ENCODE assay signal across 1 cellular context in genomic region chr14:104677506-104678332, GRCh38.
TF ChIP-seq lines count a peak whose summit lies in the region.

No MANE protein-coding gene starts in this region.

TF ChIP-seq in HEK293, 187 proteins besides CTCF, POLR2A, EP300 and RAD21 (continued from another document and continues in another):
- TF ChIP-seq PRDM4 (tag by site-specific recombination; IDR thresholded peaks at IDR 0.05) (no peak), ZBTB8A (tag by site-specific recombination; IDR thresholded peaks at IDR 0.05) (peak; percentile 94), ZBTB10 (tag by site-specific recombination; IDR thresholded peaks at IDR 0.05) (peak; percentile 83), ZNF76 (tag by site-specific recombination; IDR thresholded peaks at IDR 0.05; ENCODE audit: borderline replicate concordance, low read depth) (peak; percentile 79), ZNF660 (tag by site-specific recombination; IDR thresholded peaks at IDR 0.05) (peak; percentile 74; the same call in 1 of the 2 replicates), ZNF529 (tag by site-specific recombination; IDR thresholded peaks at IDR 0.05; ENCODE audit: insufficient replicate concordance) (no peak), ZNF585B (tag by site-specific recombination; IDR thresholded peaks at IDR 0.05) (no peak; the same call in 1 of the 2 replicates), PRDM10 (tag by site-specific recombination; IDR thresholded peaks at IDR 0.05) (peak; percentile 74), ZBTB21 (tag by site-specific recombination; IDR thresholded peaks at IDR 0.05) (0 out of 2 replicates have a peak, but pooled peaks have one; percentile 32), KLF10 (tag by site-specific recombination; IDR thresholded peaks at IDR 0.05) (peak; percentile 58), PBX3 (CRISPR knock-in tag; IDR thresholded peaks at IDR 0.05) (no peak), ZIC2 (tag by site-specific recombination; IDR thresholded peaks at IDR 0.05) (peak; percentile 66), ZNF830 (tag by site-specific recombination; IDR thresholded peaks at IDR 0.05; ENCODE audit: low read depth) (no peak), ZNF423 (tag by site-specific recombination; IDR thresholded peaks at IDR 0.05) (no peak), BCL11A (tag by site-specific recombination; IDR thresholded peaks at IDR 0.05; ENCODE audit: low read depth) (no peak), ZNF391 (tag by site-specific recombination; IDR thresholded peaks at IDR 0.05; ENCODE audit: borderline replicate concordance, low read depth) (0 out of 2 replicates have a peak, but pooled peaks have one; percentile 41), ZNF514 (tag by site-specific recombination; IDR thresholded peaks at IDR 0.05) (no peak), ZBTB26 (tag by site-specific recombination; optimal IDR thresholded peaks at IDR 0.05) (peak; percentile 38), ZFP3 (tag by site-specific recombination; IDR thresholded peaks at IDR 0.05; ENCODE audit: low read depth) (no peak), ZNF48 (tag by site-specific recombination; IDR thresholded peaks at IDR 0.05) (no peak), ZNF169 (tag by site-specific recombination; IDR thresholded peaks at IDR 0.05) (no peak), ZNF175 (tag by site-specific recombination; IDR thresholded peaks at IDR 0.05) (no peak), ZSCAN5A (tag by site-specific recombination; IDR thresholded peaks at IDR 0.05) (peak; percentile 74), ZBTB48 (tag by site-specific recombination; IDR thresholded peaks at IDR 0.05) (peak; percentile 96), ZNF791 (tag by site-specific recombination; IDR thresholded peaks at IDR 0.05) (no peak), TSHZ1 (tag by site-specific recombination; IDR thresholded peaks at IDR 0.05; ENCODE audit: borderline replicate concordance) (0 out of 2 replicates have a peak, but pooled peaks have one; percentile 53), KLF17 (tag by site-specific recombination; IDR thresholded peaks at IDR 0.05) (peak; percentile 98), ZNF398 (tag by site-specific recombination; IDR thresholded peaks at IDR 0.05) (peak; percentile 96), REST (tag by site-specific recombination; IDR thresholded peaks at IDR 0.05) (peak; percentile 29; the same call in 1 of the 2 replicates)
